22 cellular contexts compared by ENCODE assay signal in genomic region chr5:120240716-120241115, GRCh38.
"Had no signal": no experiment of that assay in that cellular context is flagged by ENCODE, and none has a peak within 500 bp of the region (broad histone marks: within the 10 kb centered on the region; RNA-seq: fewer than 3 reads in every experiment).

No MANE protein-coding gene starts in this region.

- H3K4me3 ChIP-seq: breast epithelium, left ventricle myocardium inferior, right atrium auricular region, transverse colon had no signal

- H3K36me3 ChIP-seq: breast epithelium, left ventricle myocardium inferior, right atrium auricular region, transverse colon, WERI-Rb-1 had no signal

- H3K27ac ChIP-seq: breast epithelium, foreskin keratinocyte, left ventricle myocardium inferior, right atrium auricular region, transverse colon, WERI-Rb-1 had no signal

- H3K9me3 Mint-ChIP-seq: activated CD8-positive, alpha-beta T cell treated with anti-CD3 and anti-CD28 coated beads for 36 hours; T-helper 1 cell treated with Interleukin-12 subunit alpha and Interleukin-12 subunit beta and Interleukin-4 antibody, amounts not matched to agents 30 μg/mL and 1 μg/mL, for 36 hours had no signal

- H3K4me1 Mint-ChIP-seq: activated naive CD4-positive, alpha-beta T cell treated with anti-CD3 and anti-CD28 coated beads, Interleukin-2, amount 50 U/mL, for 24 hours; nephron had no signal

- H3K36me3 Mint-ChIP-seq: activated naive CD4-positive, alpha-beta T cell treated with anti-CD3 and anti-CD28 coated beads, Interleukin-2, amount 50 U/mL, for 24 hours had no signal

- H3K4me3 Mint-ChIP-seq: activated CD8-positive, alpha-beta T cell treated with anti-CD3 and anti-CD28 coated beads for 36 hours; activated naive CD4-positive, alpha-beta T cell treated with anti-CD3 and anti-CD28 coated beads, Interleukin-2, amount 50 U/mL, for 24 hours; nephron; T-helper 1 cell treated with Interleukin-12 subunit alpha and Interleukin-12 subunit beta and Interleukin-4 antibody, amounts not matched to agents 30 μg/mL and 1 μg/mL, for 36 hours had no signal

- DNase-seq: activated CD4-positive, alpha-beta T cell treated with anti-CD3 and anti-CD28 coated beads for 4 hours; activated CD8-positive, alpha-beta T cell treated with anti-CD3 and anti-CD28 coated beads for 36 hours; activated effector memory CD4-positive, alpha-beta T cell treated with anti-CD3 and anti-CD28 coated beads, Interleukin-2, amount 50 U/mL, for 16 hours; activated T-cell treated with anti-CD3 and anti-CD28 coated beads, Interleukin-2, amount 50 U/mL, for 48 hours; amygdala; foreskin keratinocyte; glutamatergic neuron; hypothalamus; left ventricle myocardium inferior; nucleus accumbens; small intestine; stimulated activated CD4-positive, alpha-beta T cell treated with anti-CD3 and anti-CD28 coated beads, Interleukin-4, amount 100 ng/mL, for 4 hours; stimulated activated CD8-positive, alpha-beta memory T cell treated with anti-CD3 and anti-CD28 coated beads, Interleukin-4, amount 100 ng/mL, for 48 hours; stimulated activated naive CD4-positive, alpha-beta T cell treated with Interleukin-2 at 50 U/mL for 16 hours; substantia nigra; transverse colon; WERI-Rb-1 had no signal

- H3K27me3 ChIP-seq: breast epithelium, foreskin keratinocyte, right atrium auricular region, transverse colon had no signal

- H3K9me3 ChIP-seq: breast epithelium, right atrium auricular region, transverse colon had no signal

- H3K27ac Mint-ChIP-seq: activated CD8-positive, alpha-beta T cell treated with anti-CD3 and anti-CD28 coated beads for 36 hours; activated naive CD4-positive, alpha-beta T cell treated with anti-CD3 and anti-CD28 coated beads, Interleukin-2, amount 50 U/mL, for 24 hours; nephron; T-helper 1 cell treated with Interleukin-12 subunit alpha and Interleukin-12 subunit beta and Interleukin-4 antibody, amounts not matched to agents 30 μg/mL and 1 μg/mL, for 36 hours had no signal

- H3K4me1 ChIP-seq: breast epithelium, foreskin keratinocyte, left ventricle myocardium inferior, right atrium auricular region, transverse colon had no signal

- ATAC-seq: activated CD8-positive, alpha-beta T cell treated with anti-CD3 and anti-CD28 coated beads for 36 hours; foreskin keratinocyte had no signal

- H3K27me3 Mint-ChIP-seq: activated CD8-positive, alpha-beta T cell treated with anti-CD3 and anti-CD28 coated beads for 36 hours; activated naive CD4-positive, alpha-beta T cell treated with anti-CD3 and anti-CD28 coated beads, Interleukin-2, amount 50 U/mL, for 24 hours had no signal
